ENCODE assay signal across 8 cellular contexts in genomic region chr15:75348034-75348562, GRCh38. TPM values are rescaled to one million over a fixed set of nuclear protein-coding genes. Genes with fewer than 3 reads are reported as not detected.
A peak's percentile ranks its signal among the peaks of the same experiment; 100 is the strongest.
DNase-seq lines count a peak whose midpoint lies in the region; TF ChIP-seq lines count a peak whose summit lies in the region.

No MANE protein-coding gene starts in this region.

- peak; percentile 69 for DNase-seq in activated CD8-positive, alpha-beta memory T cell treated with anti-CD3 and anti-CD28 coated beads, Interleukin-2, amount 50 U/mL, for 48 hours
- DNase-seq in activated CD8-positive, alpha-beta memory T cell treated with anti-CD3 and anti-CD28 coated beads for 24 hours = no peak
- DNase-seq in astrocyte of the hippocampus (ENCODE audit: low read depth, low spot score) (peak; percentile 39), kidney epithelial cell (ENCODE audit: low read depth) (no peak), suprapubic skin (ENCODE audit: low spot score in 2 of 2) (no peak), NCI-H2196 treated with DMSO at 0.1 percent for 48 hours (lab: John Stamatoyannopoulos, UW; ENCODE audit: unreplicated experiment) (no peak), medulla oblongata (ENCODE audit: extremely low spot score) (no peak), NCI-H1436 (lab: John Stamatoyannopoulos, UW) (no peak)

- no peak for TF ChIP-seq CTCF in kidney epithelial cell (IDR thresholded peaks at IDR 0.05; ENCODE audit: insufficient read depth, low read length, poor library complexity, severe bottlenecking)
- no peak for TF ChIP-seq CTCF in suprapubic skin (IDR thresholded peaks at IDR 0.05)

- WGBS in suprapubic skin = 1% methylated on average over 20 of the region's 45 CpGs

- no peaks in the 10 kb centered on the region for H3K9me3 ChIP-seq in suprapubic skin

- H3K36me3 ChIP-seq in kidney epithelial cell (ENCODE audit: control insufficient read depth, insufficient read depth, low read length) (peaks cover 1% of the 10 kb centered on the region), suprapubic skin (no peaks in the 10 kb centered on the region)

- no peak for TF ChIP-seq EP300 in suprapubic skin (IDR thresholded peaks at IDR 0.05)

- H3K4me1 ChIP-seq in suprapubic skin = peaks cover 24% of the 10 kb centered on the region

- peaks cover 2% of the 10 kb centered on the region for H3K27me3 ChIP-seq in kidney epithelial cell (ENCODE audit: control insufficient read depth, insufficient read depth, low read length)
- no peaks in the 10 kb centered on the region for H3K27me3 ChIP-seq in suprapubic skin

- H3K4me3 ChIP-seq in kidney epithelial cell (ENCODE audit: low read depth, low read length) (peak overlapping the region; percentile 67), suprapubic skin (peak overlapping the region; percentile 95)

- peak overlapping the region; percentile 71 for H3K27ac ChIP-seq in suprapubic skin

- TF ChIP-seq POLR2A in suprapubic skin (IDR thresholded peaks at IDR 0.05) = no peak

RNA-seq across cellular contexts. Expression of gene NEIL1, which starts 1.3 kb away (rescaled TPM):
- total RNA-seq in kidney epithelial cell (6.1 and 10.1 TPM in 2 replicates), suprapubic skin (100 to 1,000 TPM in 1 of 4 donors, 10 to 100 TPM in 3; 26.3 to 123 (median 38.0) TPM)

RNA-seq across cellular contexts. Expression of gene COMMD4, which starts 12.2 kb away (rescaled TPM):
- total RNA-seq in kidney epithelial cell = 108 and 119 TPM in 2 replicates
- 10 to 100 TPM; 46.9 to 75.2 (median 55.2) TPM for total RNA-seq in suprapubic skin

RNA-seq across cellular contexts. Expression of gene MAN2C1, which starts 20.3 kb away (rescaled TPM):
- total RNA-seq in kidney epithelial cell = 109 and 141 TPM in 2 replicates
- total RNA-seq in suprapubic skin = 100 to 1,000 TPM in 3 of 4 donors, 10 to 100 TPM in 1; 97.2 to 527 (median 180) TPM

Comparison
In these comparisons a context has a peak if more than half of its experiments do, and no peak if none do; other contexts are left out.
1. DNase-seq: peak in activated CD8-positive, alpha-beta memory T cell treated with anti-CD3 and anti-CD28 coated beads, Interleukin-2, amount 50 U/mL, for 48 hours (single experiment) and astrocyte of the hippocampus (single experiment); none in activated CD8-positive, alpha-beta memory T cell treated with anti-CD3 and anti-CD28 coated beads for 24 hours (single experiment), kidney epithelial cell (single experiment), suprapubic skin (0 of 2), NCI-H2196 treated with DMSO at 0.1 percent for 48 hours (single experiment), medulla oblongata (single experiment) and NCI-H1436 (single experiment).